ENCODE assay signal across 23 cellular contexts in the genomic region with DNA sequence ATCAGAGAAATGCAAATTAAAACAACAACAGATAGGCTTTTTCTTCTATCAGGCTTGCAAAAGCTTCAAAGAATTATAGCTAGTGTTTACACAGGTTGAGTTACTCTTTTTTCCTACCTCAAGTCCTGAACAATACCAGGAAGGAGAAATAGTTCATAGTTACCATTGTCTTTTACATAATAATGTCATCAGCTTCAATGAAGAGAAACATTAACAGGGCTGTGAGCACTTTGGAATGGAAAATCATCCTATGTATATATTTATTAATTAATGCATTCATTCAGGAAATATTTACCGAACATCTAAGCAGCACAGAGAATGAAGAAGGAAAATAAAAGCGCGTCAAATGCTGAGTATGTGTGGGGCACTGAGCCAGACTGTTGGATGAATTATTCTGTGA.
"Had no signal": no experiment of that assay in that cellular context is flagged by ENCODE, and none has a peak within 500 bp of the region (broad histone marks: within the 10 kb centered on the region; RNA-seq: fewer than 3 reads in every experiment).

No MANE protein-coding gene starts in this region.

- DNase-seq: activated CD4-positive, alpha-beta T cell treated with anti-CD3 and anti-CD28 coated beads for 1 hour; activated CD4-positive, alpha-beta T cell treated with anti-CD3 and anti-CD28 coated beads, Interleukin-2, amount 10 ng/mL, durations not matched to agents 24 days and 14 days; activated CD4-positive, alpha-beta T cell treated with anti-CD3 and anti-CD28 coated beads, Interleukin-2, amount 50 U/mL, for 4 hours; activated CD4-positive, CD25-positive, alpha-beta regulatory T cell; activated CD8-positive, alpha-beta T cell treated with anti-CD3 and anti-CD28 coated beads for 36 hours; activated gamma-delta T cell treated with Interleukin-2 at 50 U/mL for 16 hours; activated naive CD4-positive, alpha-beta T cell treated with anti-CD3 and anti-CD28 coated beads for 36 hours; activated T-cell treated with anti-CD3 and anti-CD28 coated beads, Interleukin-2, amount 50 U/mL, for 1 hour; activated T-cell treated with anti-CD3 and anti-CD28 coated beads, Interleukin-2, amount 50 U/mL, for 72 hours; anterior cingulate cortex; central memory CD4-positive, alpha-beta T cell; NCI-H1092 treated with DMSO at 0.1 percent for 48 hours; NCI-H1417; NCI-H146; NCI-H187; NCI-H2029 treated with DMSO at 0.1 percent for 48 hours; NCI-H345; NCI-H524 treated with DMSO at 0.1 percent for 48 hours; SHP77; SJCRH30; WERI-Rb-1 had no signal

- ATAC-seq: activated CD8-positive, alpha-beta T cell treated with anti-CD3 and anti-CD28 coated beads for 36 hours; activated naive CD4-positive, alpha-beta T cell treated with anti-CD3 and anti-CD28 coated beads, Interleukin-2, amount 50 U/mL, for 72 hours; activated T-cell treated with anti-CD3 and anti-CD28 coated beads, Interleukin-2, amount 50 U/mL, for 72 hours; Panc1 had no signal
